ENCODE assay signal across 13 cellular contexts in the genomic region with DNA sequence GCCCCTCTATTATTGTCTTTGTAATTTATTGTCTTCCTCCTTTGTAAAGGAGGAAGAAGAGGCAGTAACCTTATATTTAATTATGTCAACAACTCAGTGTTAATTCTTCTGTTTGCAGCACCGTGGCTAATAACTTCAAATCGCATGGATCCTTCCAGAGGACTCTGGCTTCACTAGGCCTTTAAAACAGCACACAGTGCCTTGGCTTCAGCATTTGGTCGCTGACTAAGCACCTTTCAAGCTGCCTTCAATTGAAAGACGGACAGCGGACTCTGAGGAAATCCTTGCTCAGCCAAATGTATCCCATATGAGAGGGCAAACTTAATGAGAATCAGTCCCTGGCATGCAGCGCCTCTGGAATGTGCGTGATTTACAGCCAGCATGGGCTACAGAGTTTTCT.
DNase-seq lines count a peak whose midpoint lies in the region; ATAC-seq, FAIRE-seq and TF ChIP-seq lines count a peak whose summit lies in the region.
"Had no signal": no experiment of that assay in that cellular context is flagged by ENCODE, and none has a peak within 500 bp of the region (broad histone marks: within the 10 kb centered on the region; RNA-seq: fewer than 3 reads in every experiment).

No MANE protein-coding gene starts in this region.

- H3K9me3 Mint-ChIP-seq in HFFc6: no peaks in the 10 kb centered on the region

- peak overlapping the region; percentile 68 for H3K27ac Mint-ChIP-seq in HFFc6
- H3K27ac Mint-ChIP-seq: stimulated activated effector memory CD8-positive, alpha-beta T cell treated with anti-CD3 and anti-CD28 coated beads, Interleukin-12 subunit alpha, Interleukin-12 subunit beta, amount 100 ng/mL, for 72 hours had no signal

- H3K4me3 Mint-ChIP-seq in HFFc6: no peak overlapping the region
- H3K4me3 Mint-ChIP-seq: stimulated activated effector memory CD8-positive, alpha-beta T cell treated with anti-CD3 and anti-CD28 coated beads, Interleukin-12 subunit alpha, Interleukin-12 subunit beta, amount 100 ng/mL, for 72 hours had no signal

- peaks cover 22% of the 10 kb centered on the region for H3K4me1 Mint-ChIP-seq in HFFc6 (ENCODE audit: low read depth)

- peak; percentile 54 for DNase-seq in HFFc6
- peak in 26 of 61 donors; percentile 7 to 60 (median 24) for DNase-seq in caudate nucleus (lab: John Stamatoyannopoulos, UW)
- peak; percentile 79 for DNase-seq in kidney tubule cell (ENCODE audit: low spot score)
- peak; percentile 77 for DNase-seq in stromal cell of bone marrow (ENCODE audit: low read depth)
- DNase-seq in urothelium cell line (ENCODE audit: low spot score): no peak
- DNase-seq in ureter (ENCODE audit: low spot score): no peak
- DNase-seq in dermis blood vessel endothelial cell: no peak
- DNase-seq: MM.1S, mucosa of descending colon, NCI-H748 treated with DMSO at 0.1 percent for 48 hours had no signal

- no peak for ATAC-seq in GM19397 (IDR thresholded peaks at IDR 0.05; ENCODE audit: unreplicated experiment)
- ATAC-seq: HCT116; mucosa of descending colon; stimulated activated effector memory CD8-positive, alpha-beta T cell treated with anti-CD3 and anti-CD28 coated beads, Interleukin-12 subunit alpha, Interleukin-12 subunit beta, amount 100 ng/mL, for 72 hours had no signal

- no peak for FAIRE-seq in urothelium cell line (lab: Jason Lieb, UNC)

- H3K27ac ChIP-seq in caudate nucleus (ENCODE audit: low read depth, low read length): peak overlapping the region; percentile 67

- TF ChIP-seq CTCF in HFFc6 (IDR thresholded peaks at IDR 0.05): no peak

- no peaks in the 10 kb centered on the region for H3K27me3 Mint-ChIP-seq in HFFc6 (ENCODE audit: insufficient read depth)

- no peaks in the 10 kb centered on the region for H3K36me3 Mint-ChIP-seq in HFFc6 (ENCODE audit: low read depth)
- H3K36me3 Mint-ChIP-seq: stimulated activated effector memory CD8-positive, alpha-beta T cell treated with anti-CD3 and anti-CD28 coated beads, Interleukin-12 subunit alpha, Interleukin-12 subunit beta, amount 100 ng/mL, for 72 hours had no signal

Comparison
In these comparisons a context has a peak if more than half of its experiments do, and no peak if none do; other contexts are left out.
1. DNase-seq: peak in HFFc6 (single experiment), kidney tubule cell (single experiment) and stromal cell of bone marrow (single experiment); none in urothelium cell line (single experiment), ureter (single experiment) and dermis blood vessel endothelial cell (single experiment).